ENCODE assay signal across 8 cellular contexts in the genomic region with DNA sequence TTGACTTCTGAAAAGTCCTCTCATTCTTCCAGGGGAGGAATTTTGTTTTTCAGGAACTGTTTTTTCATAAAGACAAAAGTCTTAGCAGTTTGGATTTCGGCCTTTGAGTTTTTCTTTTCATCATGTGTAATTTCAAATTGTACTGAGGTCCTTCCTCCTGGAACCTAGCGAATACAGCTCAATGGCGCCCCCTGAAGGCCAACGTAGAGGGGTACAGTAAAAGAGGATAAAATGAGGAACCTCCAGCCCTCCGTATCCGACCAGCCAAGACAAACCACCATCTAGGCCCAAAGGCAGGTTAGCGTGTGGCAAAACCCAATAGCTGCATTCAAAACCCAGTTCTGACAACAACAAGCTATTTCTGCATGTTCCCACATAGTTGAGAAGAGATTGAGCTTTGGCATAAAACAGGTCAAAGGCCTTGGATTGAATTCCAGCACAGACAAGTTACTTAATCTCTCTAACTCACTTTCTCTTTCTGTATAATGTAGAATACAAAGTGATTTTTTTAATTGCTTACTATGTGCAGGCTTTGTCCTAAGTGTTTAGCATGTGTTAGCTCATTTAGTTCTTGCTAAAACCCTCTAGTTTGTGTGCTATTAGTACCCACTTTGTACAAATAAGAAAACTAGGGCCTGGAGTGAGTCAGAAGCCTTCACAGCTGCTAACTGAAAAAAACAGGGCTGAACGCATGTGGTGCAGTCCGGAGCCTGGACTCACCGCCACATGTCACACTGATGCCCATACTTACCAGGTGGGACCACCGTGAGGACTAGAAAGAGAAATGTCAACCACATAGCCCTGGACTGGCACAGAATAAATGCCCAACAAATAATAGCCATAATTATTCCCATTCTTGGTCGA. TPM values are rescaled to one million over a fixed set of nuclear protein-coding genes. Genes with fewer than 3 reads are reported as not detected.
DNase-seq lines count a peak whose midpoint lies in the region; TF ChIP-seq lines count a peak whose summit lies in the region.

No MANE protein-coding gene starts in this region.

- H3K36me3 Mint-ChIP-seq in HFFc6 (ENCODE audit: low read depth) = no peaks in the 10 kb centered on the region
- H3K36me3 Mint-ChIP-seq in T-helper 2 cell treated with Interferon-gamma antibody and Interleukin-4, amounts not matched to agents 5 μg/mL and 100 μg/mL, for 36 hours (ENCODE audit: low read depth) = peaks cover 1% of the 10 kb centered on the region

- H3K4me1 ChIP-seq in ascending aorta (no peaks in the 10 kb centered on the region), hepatocyte (ENCODE audit: insufficient read depth) (peaks cover 9% of the 10 kb centered on the region)

- H3K27ac ChIP-seq in ascending aorta (peak overlapping the region; percentile 45 to 49), hepatocyte (no peak overlapping the region), skin epidermis (peak overlapping the region in 13 of 21 experiments; percentile 3 to 81 (median 38))

- TF ChIP-seq CTCF in GM10266 (IDR thresholded peaks at IDR 0.05; ENCODE audit: control insufficient read depth, insufficient read depth, low read depth, missing control alignments) (peak; percentile 91), HFFc6 (IDR thresholded peaks at IDR 0.05) (peak; percentile 94), ascending aorta (IDR thresholded peaks at IDR 0.05) (peak; percentile 86 to 91 (median 86)), hepatocyte (IDR thresholded peaks at IDR 0.05; ENCODE audit: poor library complexity) (peak; percentile 86)

- no peak overlapping the region for H2AFZ ChIP-seq in hepatocyte

- H3K9me2 ChIP-seq in hepatocyte (replicated peaks; ENCODE audit: insufficient read depth) = no peaks in the 10 kb centered on the region

- H3K9me3 Mint-ChIP-seq in HFFc6 = no peaks in the 10 kb centered on the region
- H3K9me3 Mint-ChIP-seq in T-helper 2 cell treated with Interferon-gamma antibody and Interleukin-4, amounts not matched to agents 5 μg/mL and 100 μg/mL, for 36 hours = no peaks in the 10 kb centered on the region

- H3K27ac Mint-ChIP-seq in HFFc6 = peak overlapping the region; percentile 62; the same call in 1 of the 2 replicates
- peak overlapping the region; percentile 44 for H3K27ac Mint-ChIP-seq in T-helper 2 cell treated with Interferon-gamma antibody and Interleukin-4, amounts not matched to agents 5 μg/mL and 100 μg/mL, for 36 hours

- H3K4me2 ChIP-seq in hepatocyte = no peak overlapping the region

- DNase-seq in GM10266 (ENCODE audit: extremely low spot score) (peak; percentile 81), HFFc6 (peak; percentile 64), NCI-H1092 (lab: John Stamatoyannopoulos, UW) (peak; percentile 79), ascending aorta (ENCODE audit: low spot score in 2 of 2) (peak in 1 of 2 donors; percentile 92), hepatocyte (ENCODE audit: low spot score) (peak; percentile 91), NCI-H2227 treated with DMSO at 0.1 percent for 48 hours (lab: John Stamatoyannopoulos, UW) (no peak)
- peak; percentile 79 for DNase-seq in T-helper 2 cell treated with Interferon-gamma antibody and Interleukin-4, amounts not matched to agents 5 μg/mL and 100 μg/mL, for 36 hours (ENCODE audit: low spot score)

- H3K4me3 Mint-ChIP-seq in HFFc6 = peak overlapping the region; percentile 64; the same call in 1 of the 2 replicates
- peak overlapping the region; percentile 70 for H3K4me3 Mint-ChIP-seq in T-helper 2 cell treated with Interferon-gamma antibody and Interleukin-4, amounts not matched to agents 5 μg/mL and 100 μg/mL, for 36 hours

- H3K27me3 ChIP-seq in ascending aorta (no peaks in the 10 kb centered on the region), hepatocyte (no peaks in the 10 kb centered on the region)

- H3K4me3 ChIP-seq in ascending aorta (no peak overlapping the region), hepatocyte (no peak overlapping the region), skin epidermis (no peak overlapping the region)

- H3K36me3 ChIP-seq in ascending aorta = no peaks in the 10 kb centered on the region
- no peaks in the 10 kb centered on the region for H3K36me3 ChIP-seq in hepatocyte (replicated peaks; ENCODE audit: insufficient read depth, low read depth)

- WGBS in hepatocyte (ENCODE audit: low lambda C conversion rate, missing lambda C conversion rate) = 40% methylated on average over 12 of the region's 12 CpGs

- peaks cover 20% of the 10 kb centered on the region for H3K4me1 Mint-ChIP-seq in HFFc6 (ENCODE audit: low read depth)
- peaks cover 60% of the 10 kb centered on the region for H3K4me1 Mint-ChIP-seq in T-helper 2 cell treated with Interferon-gamma antibody and Interleukin-4, amounts not matched to agents 5 μg/mL and 100 μg/mL, for 36 hours (ENCODE audit: low read depth)

- no peaks in the 10 kb centered on the region for H4K20me1 ChIP-seq in hepatocyte (ENCODE audit: insufficient read depth, poor library complexity, severe bottlenecking)

- intact Hi-C loops in ascending aorta (cut with DNase I) = loop anchor here (1.0 to 5.0 kb wide), 5 partner anchors 201 to 598 kb away; no protein-coding TSS in a partner anchor

- peaks cover 4% of the 10 kb centered on the region for H3K27me3 Mint-ChIP-seq in HFFc6 (ENCODE audit: insufficient read depth)
- H3K27me3 Mint-ChIP-seq in T-helper 2 cell treated with Interferon-gamma antibody and Interleukin-4, amounts not matched to agents 5 μg/mL and 100 μg/mL, for 36 hours (ENCODE audit: low read depth) = no peaks in the 10 kb centered on the region

- H3K9me3 ChIP-seq in ascending aorta = no peaks in the 10 kb centered on the region
- H3K9me3 ChIP-seq in hepatocyte (ENCODE audit: low read depth) = no peaks in the 10 kb centered on the region

- no peaks in the 10 kb centered on the region for H3K79me2 ChIP-seq in hepatocyte

RNA-seq across cellular contexts. Expression of gene ETS1, which starts 43.2 kb away (rescaled TPM):
- 10 to 100 TPM; 55.2 to 78.6 (median 73.2) TPM for total RNA-seq in HFFc6 (2021; fragmentation: NEBNext Ultra II Directional; extraction: Animal tissue kit (Norgen Biotek cat#: 25700))
- 88.0 TPM for total RNA-seq in ascending aorta
- 19.7 and 21.8 TPM in 2 replicates for total RNA-seq in hepatocyte
- polyA plus RNA-seq in hepatocyte = 6.6 and 6.7 TPM in 2 replicates
